In genomic region chr3:168285506-168285905, GRCh38 we compare ENCODE assay signal across 21 cellular contexts.
DNase-seq lines count a peak whose midpoint lies in the region; ATAC-seq lines count a peak whose summit lies in the region.
"Had no signal": no experiment of that assay in that cellular context is flagged by ENCODE, and none has a peak within 500 bp of the region (broad histone marks: within the 10 kb centered on the region; RNA-seq: fewer than 3 reads in every experiment).

No MANE protein-coding gene starts in this region.

- ATAC-seq in GM19351 (IDR thresholded peaks at IDR 0.05; ENCODE audit: unreplicated experiment) = peak; percentile 70
- peak; percentile 59 for ATAC-seq in HG02798 (IDR thresholded peaks at IDR 0.05; ENCODE audit: poor library complexity, unreplicated experiment)
- ATAC-seq in HG03442 (IDR thresholded peaks at IDR 0.05; ENCODE audit: unreplicated experiment) = peak; percentile 58
- ATAC-seq in GM21619 (IDR thresholded peaks at IDR 0.05; ENCODE audit: unreplicated experiment) = no peak
- no peak for ATAC-seq in HG03432 (IDR thresholded peaks at IDR 0.05; ENCODE audit: unreplicated experiment)
- ATAC-seq: K562, PC-3, SK-N-SH treated with all-trans-retinoic acid at 6 μM for 48 hours, T-cell had no signal

- DNase-seq in NCI-H1092 treated with DMSO at 0.1 percent for 48 hours (lab: John Stamatoyannopoulos, UW) = no peak
- no peak for DNase-seq in NCI-H2081 (lab: John Stamatoyannopoulos, UW)
- DNase-seq: ACHN; C1 segment of cervical spinal cord; CD8-positive, alpha-beta memory T cell; NCI-H1694 treated with DMSO at 0.1 percent for 48 hours; NCI-H2107; NCI-H510A; NCI-H748 treated with DMSO at 0.1 percent for 48 hours; PC-3; RPMI8226; SHP77 treated with DMSO at 0.1 percent for 48 hours; T-cell; T-helper 9 cell had no signal

Comparison
In these comparisons a context has a peak if more than half of its experiments do, and no peak if none do; other contexts are left out.
1. ATAC-seq: peak in GM19351 (single experiment), HG02798 (single experiment) and HG03442 (single experiment); none in GM21619 (single experiment) and HG03432 (single experiment).